Comparison of ENCODE assay signal across 11 cellular contexts in the genomic region with DNA sequence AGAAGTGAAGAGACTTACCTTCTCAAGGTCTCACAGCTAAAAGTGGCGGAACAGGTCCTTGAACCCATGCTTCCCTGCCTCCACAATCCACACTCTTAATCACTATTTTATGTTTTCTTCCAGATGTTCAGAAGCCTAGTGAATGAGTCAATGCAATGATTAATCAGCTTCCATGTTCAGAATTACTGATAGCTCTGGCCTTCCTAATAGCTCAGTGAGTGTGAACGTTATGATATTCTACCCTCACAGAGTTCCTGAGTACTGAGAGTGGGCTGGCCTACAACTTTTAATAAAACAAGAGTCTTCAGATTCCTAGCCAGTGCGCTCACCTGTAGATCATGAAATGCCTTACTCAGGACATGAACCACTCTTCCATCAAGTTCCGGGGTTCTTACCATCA.
"Had no signal": no experiment of that assay in that cellular context is flagged by ENCODE, and none has a peak within 500 bp of the region (broad histone marks: within the 10 kb centered on the region; RNA-seq: fewer than 3 reads in every experiment).

No MANE protein-coding gene starts in this region.

- H3K27me3 ChIP-seq: body of pancreas, esophagus muscularis mucosa, heart right ventricle, right atrium auricular region, tibial artery had no signal

- H3K4me3 ChIP-seq: body of pancreas, esophagus muscularis mucosa, heart right ventricle, right atrium auricular region, tibial artery had no signal

- DNase-seq: activated CD4-positive, alpha-beta T cell treated with anti-CD3 and anti-CD28 coated beads, Interleukin-2, amount 10 ng/mL, durations not matched to agents 24 days and 14 days; activated CD8-positive, alpha-beta memory T cell treated with anti-CD3 and anti-CD28 coated beads for 24 hours; activated naive CD4-positive, alpha-beta T cell treated with Interleukin-2 at 50 U/mL for 16 hours; body of pancreas; heart right ventricle; islet precursor cell; tibial artery had no signal

- H3K27ac ChIP-seq: body of pancreas, esophagus muscularis mucosa, heart right ventricle, right atrium auricular region, tibial artery had no signal

- ATAC-seq: body of pancreas; heart right ventricle; stimulated activated effector memory CD8-positive, alpha-beta T cell treated with anti-CD3 and anti-CD28 coated beads, Interleukin-12 subunit alpha, Interleukin-12 subunit beta, amount 100 ng/mL, for 72 hours; WTC11 had no signal

- H3K36me3 ChIP-seq: esophagus muscularis mucosa, heart right ventricle, right atrium auricular region, tibial artery had no signal

- H3K4me1 ChIP-seq: body of pancreas had no signal

- H3K9me3 ChIP-seq: body of pancreas, esophagus muscularis mucosa, heart right ventricle, right atrium auricular region, tibial artery had no signal
